In genomic region chr12:7555752-7556151, GRCh38 we compare ENCODE assay signal across 11 cellular contexts. TPM values are rescaled to one million over a fixed set of nuclear protein-coding genes. Genes with fewer than 3 reads are reported as not detected.
DNase-seq lines count a peak whose midpoint lies in the region; ATAC-seq and TF ChIP-seq lines count a peak whose summit lies in the region.
"Had no signal": no experiment of that assay in that cellular context is flagged by ENCODE, and none has a peak within 500 bp of the region (broad histone marks: within the 10 kb centered on the region; RNA-seq: fewer than 3 reads in every experiment).

No MANE protein-coding gene starts in this region.

- TF ChIP-seq CTCF in nephron (IDR thresholded peaks at IDR 0.05; ENCODE audit: unreplicated experiment in 3 of 3), result no peak

- no peaks in the 10 kb centered on the region for H3K27me3 ChIP-seq in NT2/D1 (ENCODE audit: insufficient read depth, insufficient read length)

- no peaks in the 10 kb centered on the region for H3K36me3 Mint-ChIP-seq in nephron (ENCODE audit: low read depth)
- H3K36me3 Mint-ChIP-seq in T-helper 17 cell (ENCODE audit: low read depth), result no peaks in the 10 kb centered on the region

- H3K9me3 Mint-ChIP-seq in nephron, result peaks cover 6% of the 10 kb centered on the region

- no peaks in the 10 kb centered on the region for H3K4me1 ChIP-seq in NT2/D1 (ENCODE audit: insufficient read depth, insufficient read length)

- H3K36me3 ChIP-seq in NT2/D1 (ENCODE audit: insufficient read depth, insufficient read length, low read length), result no peaks in the 10 kb centered on the region

- H3K27ac Mint-ChIP-seq in nephron (peak overlapping the region; percentile 56 to 83 (median 74)), T-helper 17 cell (no peak overlapping the region)
- H3K27ac Mint-ChIP-seq: activated naive CD4-positive, alpha-beta T cell treated with anti-CD3 and anti-CD28 coated beads, Interleukin-2, amount 50 U/mL, for 72 hours; memory B cell had no signal

- no peaks in the 10 kb centered on the region for H3K9me3 ChIP-seq in NT2/D1 (ENCODE audit: insufficient read depth, low read length)
- no peaks in the 10 kb centered on the region for H3K9me3 ChIP-seq in T-helper 17 cell (ENCODE audit: control insufficient read depth, low read length, poor library complexity, severe bottlenecking)

- ATAC-seq in GM18861 (IDR thresholded peaks at IDR 0.05; ENCODE audit: unreplicated experiment) (no peak), T-helper 17 cell (no peak)
- ATAC-seq: activated naive CD4-positive, alpha-beta T cell treated with anti-CD3 and anti-CD28 coated beads, Interleukin-2, amount 50 U/mL, for 72 hours had no signal

- H3K27me3 Mint-ChIP-seq in nephron (ENCODE audit: low read depth) (peaks cover 3% of the 10 kb centered on the region), T-helper 17 cell (peaks cover 35% of the 10 kb centered on the region)

- peak overlapping the region; percentile 5 for H3K9ac ChIP-seq in NT2/D1 (ENCODE audit: insufficient read length, low read depth)

- H3K4me3 Mint-ChIP-seq in nephron, result no peak overlapping the region
- H3K4me3 Mint-ChIP-seq in T-helper 17 cell, result no peak overlapping the region
- H3K4me3 Mint-ChIP-seq: memory B cell had no signal

- no peak overlapping the region for H3K4me3 ChIP-seq in NT2/D1 (ENCODE audit: insufficient read length, low read depth)

- peak; percentile 41 for DNase-seq in CD1c-positive myeloid dendritic cell (ENCODE audit: extremely low spot score)
- peak; percentile 25 for DNase-seq in NT2/D1 (ENCODE audit: low read depth, low spot score)
- DNase-seq in epidermal melanocyte (ENCODE audit: insufficient read length, low spot score), result peak; percentile 22
- no peak for DNase-seq in NCI-H524 (lab: John Stamatoyannopoulos, UW)
- DNase-seq in OCI-M2 (lab: John Stamatoyannopoulos, UW; ENCODE audit: unreplicated experiment), result no peak
- no peak for DNase-seq in T-helper 17 cell
- DNase-seq: T-helper 2 cell had no signal

- H3K4me1 Mint-ChIP-seq in nephron (peaks cover 13% of the 10 kb centered on the region), T-helper 17 cell (peaks cover 3% of the 10 kb centered on the region)
- H3K4me1 Mint-ChIP-seq: memory B cell had no signal

RNA-seq across cellular contexts. Expression of gene CD163, which starts 52.2 kb away (rescaled TPM):
- 1 to 10 TPM in 1 of 2 donors, under 1 TPM in 1; 0.89 to 2.9 TPM for total RNA-seq in T-helper 17 cell
- total RNA-seq: activated naive CD4-positive, alpha-beta T cell treated with anti-CD3 and anti-CD28 coated beads, Interleukin-2, amount 50 U/mL, for 72 hours had no signal

Comparison
In these comparisons a context has a peak if more than half of its experiments do, and no peak if none do; other contexts are left out.
1. DNase-seq: peak in CD1c-positive myeloid dendritic cell (single experiment), NT2/D1 (single experiment) and epidermal melanocyte (single experiment); none in NCI-H524 (0 of 2), OCI-M2 (single experiment) and T-helper 17 cell (0 of 3).